16 cellular contexts compared by ENCODE assay signal in genomic region chr5:160211352-160211751, GRCh38. TPM values are rescaled to one million over a fixed set of nuclear protein-coding genes. Genes with fewer than 3 reads are reported as not detected.
DNase-seq lines count a peak whose midpoint lies in the region; ATAC-seq and TF ChIP-seq lines count a peak whose summit lies in the region.
"Had no signal": no experiment of that assay in that cellular context is flagged by ENCODE, and none has a peak within 500 bp of the region (broad histone marks: within the 10 kb centered on the region; RNA-seq: fewer than 3 reads in every experiment).

No MANE protein-coding gene starts in this region.

- no peak overlapping the region for H3K4me3 Mint-ChIP-seq in Calu3 (ENCODE audit: low read depth, unreplicated experiment)
- H3K4me3 Mint-ChIP-seq: CD8-positive, alpha-beta memory T cell; HFFc6 had no signal

- intact Hi-C loops in Calu3 (cut with micrococcal nuclease; ENCODE audit: unreplicated experiment) (no loop called here), left cardiac atrium (cut with DNase I) (no loop called here), mucosa of descending colon (cut with DNase I, micrococcal nuclease) (no loop called here)

- H3K4me1 ChIP-seq in BLaER1 = peaks cover 23% of the 10 kb centered on the region
- H3K4me1 ChIP-seq in mucosa of descending colon (ENCODE audit: low read depth) = no peaks in the 10 kb centered on the region
- H3K4me1 ChIP-seq: A549, BE2C had no signal

- BruUV-seq in Calu3 (replicated peaks; lab: Mats Ljungman, UMichigan) = no TSS peak

- no peaks in the 10 kb centered on the region for H4K20me1 ChIP-seq in BLaER1

- H3K27ac Mint-ChIP-seq in Calu3 (ENCODE audit: unreplicated experiment) = no peak overlapping the region
- H3K27ac Mint-ChIP-seq: HFFc6 had no signal

- peaks cover 26% of the 10 kb centered on the region for H3K4me1 Mint-ChIP-seq in Calu3 (ENCODE audit: low read depth, unreplicated experiment)
- H3K4me1 Mint-ChIP-seq: CD8-positive, alpha-beta memory T cell had no signal

- no peak for TF ChIP-seq CTCF in Calu3 (IDR thresholded peaks at IDR 0.05; ENCODE audit: unreplicated experiment)
- TF ChIP-seq CTCF in mucosa of descending colon (IDR thresholded peaks at IDR 0.05) = no peak

- H3K27me3 ChIP-seq in BLaER1 = no peaks in the 10 kb centered on the region
- H3K27me3 ChIP-seq: BE2C had no signal

- H3K27ac ChIP-seq in BLaER1 = no peak overlapping the region
- H3K27ac ChIP-seq: A549, HL-60 had no signal

- H3K36me3 ChIP-seq in BLaER1 = no peaks in the 10 kb centered on the region
- no peaks in the 10 kb centered on the region for H3K36me3 ChIP-seq in mucosa of descending colon (ENCODE audit: low read depth)
- H3K36me3 ChIP-seq: BE2C had no signal

- H3K9ac ChIP-seq in BLaER1 = no peak overlapping the region; the same call in 1 of the 2 replicates

- peak overlapping the region; percentile 60 for H3K4me2 ChIP-seq in BLaER1
- H3K4me2 ChIP-seq: A549 had no signal

- CTCF ChIA-PET in Calu3 (lab: Charles Lee) = interaction anchor here (1.2 kb wide), 1 partner anchor 12 kb away, joined by 3 read pairs; no protein-coding TSS in a partner anchor

- H3K36me3 Mint-ChIP-seq in Calu3 (ENCODE audit: insufficient read depth, unreplicated experiment) = peaks cover 6% of the 10 kb centered on the region
- H3K36me3 Mint-ChIP-seq: CD8-positive, alpha-beta memory T cell had no signal

- peak; percentile 82 to 86 for ATAC-seq in left cardiac atrium
- ATAC-seq in mucosa of descending colon = peak; percentile 84
- no peak for ATAC-seq in HG03045 (IDR thresholded peaks at IDR 0.05; ENCODE audit: unreplicated experiment)
- ATAC-seq: A549 had no signal

- DNase-seq in Calu3 = peak; percentile 22
- no peak for DNase-seq in left cardiac atrium
- DNase-seq in mucosa of descending colon = peak in 1 of 3 donors; percentile 19
- DNase-seq in activated CD4-positive, alpha-beta T cell treated with anti-CD3 and anti-CD28 coated beads for 4 hours = no peak
- DNase-seq in HUDEP-2 (lab: John Stamatoyannopoulos, UW; ENCODE audit: unreplicated experiment in 76 of 76) = no peak
- no peak for DNase-seq in 8988T
- DNase-seq: BE2C; CD8-positive, alpha-beta memory T cell; DMS 273 treated with DMSO at 0.1 percent for 48 hours; HCEC 1CT; HFFc6 had no signal

- H3K4me3 ChIP-seq in BLaER1 (no peak overlapping the region), mucosa of descending colon (no peak overlapping the region)
- H3K4me3 ChIP-seq: A549 had no signal

- no peaks in the 10 kb centered on the region for H3K27me3 Mint-ChIP-seq in Calu3 (ENCODE audit: unreplicated experiment)

- no peaks in the 10 kb centered on the region for H3K9me3 Mint-ChIP-seq in Calu3 (ENCODE audit: low read depth, unreplicated experiment)
- H3K9me3 Mint-ChIP-seq: CD8-positive, alpha-beta memory T cell; HFFc6 had no signal

- H3K9me3 ChIP-seq in BLaER1 (no peaks in the 10 kb centered on the region), mucosa of descending colon (no peaks in the 10 kb centered on the region)
- H3K9me3 ChIP-seq: A549, BE2C had no signal

RNA-seq across cellular contexts. Expression of gene FABP6, which starts 18.0 kb away (rescaled TPM):
- total RNA-seq in Calu3 (2022) = 1.0 and 1.6 TPM in 2 replicates
- total RNA-seq in left cardiac atrium = under 1 TPM in 1 of 2 donors, not detected in 1; 0.68 TPM
- not detected for total RNA-seq in mucosa of descending colon
- total RNA-seq: CD8-positive, alpha-beta memory T cell; H4; HFFc6 had no signal
